Comparison of ENCODE assay signal across 8 cellular contexts in the genomic region with DNA sequence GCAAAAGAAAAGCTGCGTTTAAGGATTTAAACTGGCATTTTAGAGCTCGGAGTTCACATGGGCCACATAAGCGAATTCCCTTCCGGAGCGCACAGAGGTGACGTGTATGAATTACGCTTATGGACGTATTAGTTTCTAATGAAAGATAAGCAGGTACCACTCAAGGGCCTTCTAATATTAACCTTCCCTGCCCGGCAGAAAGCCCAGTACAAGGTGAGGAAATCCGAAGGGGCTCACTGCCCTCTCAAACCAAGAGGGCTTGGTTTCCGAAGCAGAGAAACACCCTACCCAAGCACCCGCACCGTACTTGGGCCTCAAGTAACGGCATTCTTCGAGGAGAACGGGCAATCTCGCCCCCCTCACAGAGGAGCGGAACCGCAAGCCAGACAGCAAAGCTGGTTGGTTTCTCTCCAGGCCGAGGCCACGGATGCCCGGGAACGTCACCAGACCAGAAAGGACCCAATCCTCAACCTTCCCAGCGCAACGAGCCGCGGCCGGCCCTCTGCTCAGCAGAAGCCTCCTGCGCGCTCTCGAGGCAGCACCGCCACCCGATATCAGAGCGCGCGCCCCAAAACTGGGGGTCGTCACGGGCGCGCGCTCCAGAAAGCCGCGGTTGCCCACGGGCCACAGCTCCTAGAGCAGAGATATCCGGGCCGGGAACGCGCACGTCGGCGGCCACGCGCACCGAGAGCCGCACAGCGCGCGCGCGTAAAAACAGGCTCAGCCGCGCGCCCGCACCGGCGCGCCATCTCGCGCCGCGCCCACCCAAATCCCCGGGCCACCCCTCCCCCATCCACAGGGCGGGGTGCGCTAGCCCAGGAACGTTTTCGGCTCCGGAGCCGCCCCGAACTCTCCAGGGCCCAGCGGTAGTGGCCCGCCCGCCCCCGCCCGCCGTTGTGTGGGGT. TPM values are rescaled to one million over a fixed set of nuclear protein-coding genes. Genes with fewer than 3 reads are reported as not detected.
DNase-seq lines count a peak whose midpoint lies in the region; ATAC-seq and TF ChIP-seq lines count a peak whose summit lies in the region.

No MANE protein-coding gene starts in this region.

- peak overlapping the region; percentile 100 for H3K27ac ChIP-seq in HUES64 (ENCODE audit: low read depth, low read length)
- H3K27ac ChIP-seq in suprapubic skin = peak overlapping the region; percentile 98

- H3K27me3 Mint-ChIP-seq in activated naive CD4-positive, alpha-beta T cell treated with anti-CD3 and anti-CD28 coated beads for 36 hours (ENCODE audit: low read depth) = no peaks in the 10 kb centered on the region

- intact Hi-C loops in activated naive CD4-positive, alpha-beta T cell treated with anti-CD3 and anti-CD28 coated beads for 36 hours (cut with micrococcal nuclease) = loop anchor here (2.0 to 5.0 kb wide), 2 partner anchors 248 to 579 kb away; a partner anchor contains a TSS

- H3K4me3 Mint-ChIP-seq in activated naive CD4-positive, alpha-beta T cell treated with anti-CD3 and anti-CD28 coated beads for 36 hours = peak overlapping the region; percentile 94

- DNase-seq in DMS114 treated with DMSO at 0.1 percent for 48 hours (lab: John Stamatoyannopoulos, UW; ENCODE audit: unreplicated experiment) = peak; percentile 47
- DNase-seq in activated naive CD4-positive, alpha-beta T cell treated with anti-CD3 and anti-CD28 coated beads for 36 hours = peak; percentile 85
- peak; percentile 65 for DNase-seq in globus pallidus (ENCODE audit: low spot score)
- peak; percentile 81 for DNase-seq in occipital lobe (lab: John Stamatoyannopoulos, UW)
- peak; percentile 83 to 85 for DNase-seq in suprapubic skin (ENCODE audit: low spot score in 2 of 2)

- H3K4me3 ChIP-seq in HUES64 (ENCODE audit: low read length) = peak overlapping the region; percentile 80
- H3K4me3 ChIP-seq in suprapubic skin = peak overlapping the region; percentile 81

- no peak for TF ChIP-seq EP300 in suprapubic skin (IDR thresholded peaks at IDR 0.05)

- peaks cover 15% of the 10 kb centered on the region for H3K36me3 Mint-ChIP-seq in activated naive CD4-positive, alpha-beta T cell treated with anti-CD3 and anti-CD28 coated beads for 36 hours (ENCODE audit: low read depth)

- WGBS in HUES64 = under 1% methylated on average over 85 of the region's 85 CpGs
- under 1% methylated on average over 22 of the region's 85 CpGs for WGBS in suprapubic skin

- H3K9me3 ChIP-seq in HUES64 (ENCODE audit: insufficient read depth, low read depth, low read length) (no peaks in the 10 kb centered on the region), suprapubic skin (no peaks in the 10 kb centered on the region)

- TF ChIP-seq CTCF in suprapubic skin (IDR thresholded peaks at IDR 0.05) = no peak

- H3K36me3 ChIP-seq in HUES64 (ENCODE audit: insufficient read depth, low read length) (peaks cover 48% of the 10 kb centered on the region), suprapubic skin (peaks cover 15% of the 10 kb centered on the region)

- no peaks in the 10 kb centered on the region for H3K27me3 ChIP-seq in HUES64 (ENCODE audit: insufficient read depth, low read length)
- H3K27me3 ChIP-seq in suprapubic skin = no peaks in the 10 kb centered on the region

- H3K4me1 Mint-ChIP-seq in activated naive CD4-positive, alpha-beta T cell treated with anti-CD3 and anti-CD28 coated beads for 36 hours (ENCODE audit: low read depth) = peaks cover 37% of the 10 kb centered on the region

- peak; percentile 45 for TF ChIP-seq POLR2A in Raji (IDR thresholded peaks at IDR 0.05; ENCODE audit: insufficient read depth, low read depth, low read length)
- TF ChIP-seq POLR2A in suprapubic skin (IDR thresholded peaks at IDR 0.05) = no peak

- peak overlapping the region; percentile 89 for H3K27ac Mint-ChIP-seq in activated naive CD4-positive, alpha-beta T cell treated with anti-CD3 and anti-CD28 coated beads for 36 hours

- CTCF ChIA-PET in activated naive CD4-positive, alpha-beta T cell treated with anti-CD3 and anti-CD28 coated beads for 36 hours (lab: Charles Lee) = interaction anchor here (0.5 to 5.0 kb wide), 12 partner anchors 10 to 357 kb away, joined by 3 to 19 read pairs (median 4); a partner anchor contains a TSS

- H3K9me3 Mint-ChIP-seq in activated naive CD4-positive, alpha-beta T cell treated with anti-CD3 and anti-CD28 coated beads for 36 hours = no peaks in the 10 kb centered on the region

- peak overlapping the region; percentile 86 for H3K9ac ChIP-seq in HUES64 (ENCODE audit: low read depth, low read length)

- ATAC-seq in GM21515 (IDR thresholded peaks at IDR 0.05; ENCODE audit: unreplicated experiment) = peak; percentile 39

- peaks cover 7% of the 10 kb centered on the region; the same call in 1 of the 2 replicates for H3K4me1 ChIP-seq in HUES64 (ENCODE audit: insufficient read depth, low read length)
- H3K4me1 ChIP-seq in suprapubic skin = peaks cover 43% of the 10 kb centered on the region

RNA-seq across cellular contexts. Expression of a gene that starts 0.7 kb away (rescaled TPM):
- 72.3 TPM for polyA plus RNA-seq in HUES64 (2013, experiment 1 of 2)
- 64.8 TPM for polyA plus RNA-seq in HUES64 (2013, experiment 2 of 2)
- total RNA-seq in activated naive CD4-positive, alpha-beta T cell treated with anti-CD3 and anti-CD28 coated beads for 36 hours = 100 to 1,000 TPM; 100 to 111 TPM
- total RNA-seq in occipital lobe (113 TPM), suprapubic skin (100 to 1,000 TPM in 2 of 4 donors, 10 to 100 TPM in 2; 85.8 to 187 (median 115) TPM)

RNA-seq across cellular contexts. Expression of a gene that starts 11.4 kb away (rescaled TPM):
- polyA plus RNA-seq in HUES64 (2013, experiment 1 of 2) = 229 TPM
- 244 TPM for polyA plus RNA-seq in HUES64 (2013, experiment 2 of 2)
- 100 to 1,000 TPM; 265 to 281 TPM for total RNA-seq in activated naive CD4-positive, alpha-beta T cell treated with anti-CD3 and anti-CD28 coated beads for 36 hours
- 197 TPM for total RNA-seq in occipital lobe
- 100 to 1,000 TPM; 297 to 451 (median 380) TPM for total RNA-seq in suprapubic skin

RNA-seq across cellular contexts. Expression of a gene that starts 27.4 kb away (rescaled TPM):
- polyA plus RNA-seq in HUES64 (2013, experiment 1 of 2) = 29.4 TPM
- 26.6 TPM for polyA plus RNA-seq in HUES64 (2013, experiment 2 of 2)
- 10 to 100 TPM; 44.3 to 46.5 TPM for total RNA-seq in activated naive CD4-positive, alpha-beta T cell treated with anti-CD3 and anti-CD28 coated beads for 36 hours
- total RNA-seq in occipital lobe (49.0 TPM), suprapubic skin (10 to 100 TPM; 46.1 to 82.1 (median 76.0) TPM)

RNA-seq across cellular contexts. Expression of a gene that starts 39.6 kb away (rescaled TPM):
- 48.8 TPM for polyA plus RNA-seq in HUES64 (2013, experiment 1 of 2)
- polyA plus RNA-seq in HUES64 (2013, experiment 2 of 2) = 46.6 TPM
- total RNA-seq in activated naive CD4-positive, alpha-beta T cell treated with anti-CD3 and anti-CD28 coated beads for 36 hours = not detected
- total RNA-seq in occipital lobe (47.6 TPM), suprapubic skin (100 to 1,000 TPM; 333 to 563 (median 501) TPM)

Comparison
In these comparisons a context has a peak if more than half of its experiments do, and no peak if none do; other contexts are left out.
1. Peak in every context shown above with its lines: DNase-seq, ATAC-seq, H3K4me3 ChIP-seq and H3K27ac ChIP-seq.